In the genomic region with DNA sequence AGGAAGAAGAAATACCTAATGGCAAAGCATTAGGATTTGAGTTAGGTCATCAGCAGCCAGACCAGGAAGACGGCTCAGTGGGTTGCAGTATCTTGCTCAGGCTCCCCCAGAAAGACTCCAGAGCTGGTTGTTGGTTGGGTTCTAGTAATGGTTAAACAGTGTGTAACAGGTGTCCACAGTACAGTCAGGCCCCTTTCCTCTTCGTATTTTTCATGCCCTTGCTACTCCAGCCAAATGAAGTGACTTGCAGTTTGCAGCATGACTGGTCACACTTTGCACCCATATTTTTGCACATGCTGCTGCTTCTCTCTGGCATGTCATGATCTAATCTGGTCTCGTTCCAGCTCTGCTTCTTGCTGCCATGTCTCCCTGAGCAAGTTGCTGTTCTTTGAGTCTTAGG, we compare ENCODE assay signal across 21 cellular contexts.
"Had no signal": no experiment of that assay in that cellular context is flagged by ENCODE, and none has a peak within 500 bp of the region (broad histone marks: within the 10 kb centered on the region; RNA-seq: fewer than 3 reads in every experiment).

No MANE protein-coding gene starts in this region.

- H3K36me3 ChIP-seq: brain microvascular endothelial cell, gastrocnemius medialis, neutrophil, pancreas, vagina had no signal

- H3K27ac ChIP-seq: brain microvascular endothelial cell, gastrocnemius medialis, neutrophil, pancreas, psoas muscle, skin epidermis, testis, vagina had no signal

- H3K4me1 ChIP-seq: gastrocnemius medialis, pancreas, psoas muscle, testis, vagina had no signal

- DNase-seq: activated CD4-positive, alpha-beta T cell treated with anti-CD3 and anti-CD28 coated beads for 48 hours; activated CD8-positive, alpha-beta T cell treated with anti-CD3 and anti-CD28 coated beads, Interleukin-2, amount 10 ng/mL, durations not matched to agents 7 days and 5 days; activated T-cell treated with anti-CD3 and anti-CD28 coated beads, Interleukin-2, amount 50 U/mL, for 1 hour; aorta; brain microvascular endothelial cell; caudate nucleus; effector CD4-positive, alpha-beta T cell; gastrocnemius medialis; head of caudate nucleus; hypothalamus; left cardiac atrium; midbrain; pancreas; psoas muscle; stimulated activated CD4-positive, alpha-beta T cell treated with anti-CD3 and anti-CD28 coated beads, Interleukin-15, amount 100 ng/mL, for 24 hours; stimulated activated naive B cell treated with anti-CD40 and anti-IgM and Interleukin-4, amounts not matched to agents 10 μg/mL and 1 μg/mL and 100 μg/mL, for 72 hours; T1000; testis had no signal

- H3K9me3 ChIP-seq: gastrocnemius medialis, neutrophil, pancreas, psoas muscle, testis, vagina had no signal

- H3K4me3 ChIP-seq: gastrocnemius medialis, pancreas, psoas muscle, skin epidermis, testis, vagina had no signal

- H3K27me3 ChIP-seq: brain microvascular endothelial cell, gastrocnemius medialis, neutrophil, pancreas, testis, vagina had no signal
